9 cellular contexts compared by ENCODE assay signal in genomic region chrX:77446840-77447239, GRCh38. TPM values are rescaled to one million over a fixed set of nuclear protein-coding genes. Genes with fewer than 3 reads are reported as not detected.
A peak's percentile ranks its signal among the peaks of the same experiment; 100 is the strongest.
DNase-seq lines count a peak whose midpoint lies in the region; ATAC-seq, FAIRE-seq and TF ChIP-seq lines count a peak whose summit lies in the region.
"Had no signal": no experiment of that assay in that cellular context is flagged by ENCODE, and none has a peak within 500 bp of the region (broad histone marks: within the 10 kb centered on the region; RNA-seq: fewer than 3 reads in every experiment).

No MANE protein-coding gene starts in this region.

- H3K36me3 Mint-ChIP-seq in activated CD4-positive, alpha-beta T cell treated with anti-CD3 and anti-CD28 coated beads, Interleukin-2, amount 10 ng/mL, durations not matched to agents 24 days and 14 days (ENCODE audit: low read depth): no peaks in the 10 kb centered on the region

- ATAC-seq in right lobe of liver (peak; percentile 26 to 49 (median 36)), thoracic aorta (ENCODE audit: insufficient number of reproducible peaks, low FRiP score, low read depth) (no peak), GM21526 (IDR thresholded peaks at IDR 0.05; ENCODE audit: low FRiP score, unreplicated experiment) (no peak)

- no peaks in the 10 kb centered on the region for H3K36me3 ChIP-seq in bronchial epithelial cell (ENCODE audit: control insufficient read depth, insufficient read depth, low read length)
- H3K36me3 ChIP-seq in right lobe of liver: no peaks in the 10 kb centered on the region
- no peaks in the 10 kb centered on the region for H3K36me3 ChIP-seq in thoracic aorta

- H3K4me3 ChIP-seq in bronchial epithelial cell (ENCODE audit: low read depth, low read length) (peak overlapping the region; percentile 21), right lobe of liver (peak overlapping the region; percentile 11 to 46 (median 33)), thoracic aorta (peak overlapping the region; percentile 65)

- TF ChIP-seq CTCF in bronchial epithelial cell (IDR thresholded peaks at IDR 0.05; ENCODE audit: insufficient read depth, low read length, severe bottlenecking) (no peak), right lobe of liver (IDR thresholded peaks at IDR 0.05) (no peak), thoracic aorta (IDR thresholded peaks at IDR 0.05) (no peak)

- intact Hi-C loops in activated CD4-positive, alpha-beta T cell treated with anti-CD3 and anti-CD28 coated beads, Interleukin-2, amount 10 ng/mL, durations not matched to agents 24 days and 14 days (cut with micrococcal nuclease): loop anchor here (10.0 kb wide), 1 partner anchor 442 kb away; no protein-coding TSS in a partner anchor
- intact Hi-C loops in right lobe of liver (cut with DNase I): no loop called here

- no peak overlapping the region for H3K27ac Mint-ChIP-seq in activated CD4-positive, alpha-beta T cell treated with anti-CD3 and anti-CD28 coated beads, Interleukin-2, amount 10 ng/mL, durations not matched to agents 24 days and 14 days

- WGBS in right lobe of liver (ENCODE audit: insufficient coverage, low coverage, low lambda C conversion rate, missing lambda C conversion rate): 31% methylated on average over 9 of the region's 16 CpGs

- H3K27ac ChIP-seq in right lobe of liver (no peak overlapping the region), thoracic aorta (no peak overlapping the region)

- DNase-seq in activated CD4-positive, alpha-beta T cell treated with anti-CD3 and anti-CD28 coated beads, Interleukin-2, amount 10 ng/mL, durations not matched to agents 24 days and 14 days: peak; percentile 48
- DNase-seq in activated CD4-positive, alpha-beta T cell treated with anti-CD3 and anti-CD28 coated beads for 1 hour: no peak
- no peak for DNase-seq in bronchial epithelial cell (ENCODE audit: low read depth)
- DNase-seq in right lobe of liver: peak in 1 of 3 donors; percentile 55
- no peak for DNase-seq in thoracic aorta (ENCODE audit: low spot score)
- no peak for DNase-seq in NCI-H82 treated with DMSO at 0.1 percent for 48 hours (lab: John Stamatoyannopoulos, UW; ENCODE audit: unreplicated experiment)
- no peak for DNase-seq in stimulated activated CD4-positive, alpha-beta T cell treated with anti-CD3 and anti-CD28 coated beads, Interleukin-2, amount 100 ng/mL, for 48 hours
- DNase-seq: NCI-H1105 treated with DMSO at 0.1 percent for 48 hours had no signal

- H3K9me3 Mint-ChIP-seq in activated CD4-positive, alpha-beta T cell treated with anti-CD3 and anti-CD28 coated beads, Interleukin-2, amount 10 ng/mL, durations not matched to agents 24 days and 14 days: no peaks in the 10 kb centered on the region

- H3K27me3 Mint-ChIP-seq in activated CD4-positive, alpha-beta T cell treated with anti-CD3 and anti-CD28 coated beads, Interleukin-2, amount 10 ng/mL, durations not matched to agents 24 days and 14 days: peaks cover 21% of the 10 kb centered on the region

- no peaks in the 10 kb centered on the region for H3K27me3 ChIP-seq in bronchial epithelial cell (ENCODE audit: control insufficient read depth, insufficient read depth, low read length)
- no peaks in the 10 kb centered on the region for H3K27me3 ChIP-seq in right lobe of liver
- H3K27me3 ChIP-seq in thoracic aorta (replicated peaks; ENCODE audit: insufficient read depth): no peaks in the 10 kb centered on the region

- H3K4me1 ChIP-seq in right lobe of liver (no peaks in the 10 kb centered on the region), thoracic aorta (ENCODE audit: control insufficient read depth in 1 of 2, low read depth in 2 of 2) (peaks cover 0 to 12% of the 10 kb centered on the region in 2 donors)

- H3K9me3 ChIP-seq in right lobe of liver (no peaks in the 10 kb centered on the region), thoracic aorta (no peaks in the 10 kb centered on the region)

- peak overlapping the region; percentile 78 for H3K4me3 Mint-ChIP-seq in activated CD4-positive, alpha-beta T cell treated with anti-CD3 and anti-CD28 coated beads, Interleukin-2, amount 10 ng/mL, durations not matched to agents 24 days and 14 days

- H3K4me1 Mint-ChIP-seq in activated CD4-positive, alpha-beta T cell treated with anti-CD3 and anti-CD28 coated beads, Interleukin-2, amount 10 ng/mL, durations not matched to agents 24 days and 14 days: peaks cover 11% of the 10 kb centered on the region

- FAIRE-seq in bronchial epithelial cell (lab: Jason Lieb, UNC): no peak

- TF ChIP-seq POLR2A in right lobe of liver (IDR thresholded peaks at IDR 0.05): no peak

RNA-seq across cellular contexts. Expression of gene FGF16, which starts 0.3 kb away (rescaled TPM):
- total RNA-seq in activated CD4-positive, alpha-beta T cell treated with anti-CD3 and anti-CD28 coated beads, Interleukin-2, amount 10 ng/mL, durations not matched to agents 24 days and 14 days: not detected in 2 replicates
- not detected in 2 replicates for total RNA-seq in bronchial epithelial cell
- total RNA-seq in right lobe of liver: not detected
- total RNA-seq in thoracic aorta: under 1 TPM; 0.54 to 0.99 TPM

Comparison
In these comparisons a context has a peak if more than half of its experiments do, and no peak if none do; other contexts are left out.
1. ATAC-seq: peak in right lobe of liver (4 of 4); none in thoracic aorta (single experiment) and GM21526 (single experiment).
2. Peak in every context shown above with its lines, with median percentiles within 50 percentile points of each other: H3K4me3 ChIP-seq.